In genomic region chr9:110077926-110078325, GRCh38 we compare ENCODE assay signal across 14 cellular contexts.
"Had no signal": no experiment of that assay in that cellular context is flagged by ENCODE, and none has a peak within 500 bp of the region (broad histone marks: within the 10 kb centered on the region; RNA-seq: fewer than 3 reads in every experiment).

No MANE protein-coding gene starts in this region.

- H3K27me3 ChIP-seq: heart left ventricle, stomach, tibial nerve, vagina had no signal

- ATAC-seq: activated CD8-positive, alpha-beta T cell treated with anti-CD3 and anti-CD28 coated beads, Interleukin-2, amount 10 ng/mL, durations not matched to agents 7 days and 5 days; heart left ventricle; T-cell had no signal

- H3K9ac ChIP-seq: parathyroid adenoma had no signal

- H3K4me3 ChIP-seq: heart left ventricle, stomach, tibial nerve, vagina had no signal

- H3K4me1 ChIP-seq: parathyroid adenoma had no signal

- H3K9me3 ChIP-seq: heart left ventricle, stomach, tibial nerve, vagina had no signal

- H3K36me3 ChIP-seq: heart left ventricle, stomach, tibial nerve, vagina had no signal

- H3K27ac ChIP-seq: epithelial cell of prostate, parathyroid adenoma, vagina had no signal

- DNase-seq: activated CD4-positive, alpha-beta T cell treated with anti-CD3 and anti-CD28 coated beads for 48 hours; activated CD8-positive, alpha-beta T cell treated with anti-CD3 and anti-CD28 coated beads, Interleukin-2, amount 10 ng/mL, durations not matched to agents 7 days and 5 days; activated naive CD4-positive, alpha-beta T cell treated with Interleukin-2 at 50 U/mL for 16 hours; caudate nucleus; effector memory CD4-positive, alpha-beta T cell; foreskin melanocyte; heart left ventricle; stimulated activated CD4-positive, alpha-beta T cell treated with anti-CD3 and anti-CD28 coated beads, Interleukin-4, amount 100 ng/mL, for 4 hours; stomach; T-cell had no signal
